ENCODE assay signal across 1 cellular context in the genomic region with DNA sequence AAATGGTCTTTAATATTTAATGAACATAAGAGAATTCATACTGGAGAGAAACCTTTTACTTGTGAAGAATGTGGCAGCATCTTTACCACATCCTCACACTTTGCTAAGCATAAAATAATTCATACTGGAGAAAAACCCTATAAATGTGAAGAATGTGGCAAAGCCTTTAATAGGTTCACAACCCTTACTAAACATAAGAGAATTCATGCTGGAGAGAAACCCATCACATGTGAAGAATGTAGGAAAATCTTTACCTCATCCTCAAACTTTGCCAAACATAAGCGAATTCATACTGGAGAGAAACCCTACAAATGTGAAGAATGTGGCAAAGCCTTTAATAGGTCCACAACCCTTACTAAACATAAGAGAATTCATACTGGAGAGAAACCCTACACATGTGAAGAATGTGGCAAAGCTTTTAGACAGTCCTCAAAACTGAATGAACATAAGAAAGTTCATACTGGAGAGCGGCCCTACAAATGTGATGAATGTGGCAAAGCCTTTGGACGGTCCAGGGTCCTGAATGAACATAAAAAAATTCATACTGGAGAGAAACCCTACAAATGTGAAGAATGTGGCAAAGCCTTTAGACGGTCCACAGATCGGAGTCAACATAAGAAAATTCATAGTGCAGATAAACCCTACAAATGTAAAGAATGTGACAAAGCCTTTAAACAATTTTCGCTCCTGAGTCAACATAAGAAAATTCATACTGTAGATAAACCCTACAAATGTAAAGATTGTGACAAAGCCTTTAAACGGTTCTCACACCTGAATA.
TF ChIP-seq lines count a peak whose summit lies in the region.

No MANE protein-coding gene starts in this region.

TF ChIP-seq in H1, 55 proteins besides CTCF, POLR2A, EP300 and RAD21:
- TF ChIP-seq BRCA1 (IDR thresholded peaks at IDR 0.05; ENCODE audit: low read depth, low read length): no peak
- no peak for TF ChIP-seq BACH1 (IDR thresholded peaks at IDR 0.05; ENCODE audit: low read length)
- TF ChIP-seq RXRA (IDR thresholded peaks at IDR 0.05; ENCODE audit: insufficient read depth, low read depth, low read length): no peak
- peak; percentile 92 for TF ChIP-seq ZNF274 (IDR thresholded peaks at IDR 0.05; ENCODE audit: borderline replicate concordance, extremely low read depth, low read length)
- no peak for TF ChIP-seq SP1 (IDR thresholded peaks at IDR 0.05; ENCODE audit: low read depth, low read length)
- no peak for TF ChIP-seq TBP (IDR thresholded peaks at IDR 0.05; ENCODE audit: low read depth, low read length)
- no peak for TF ChIP-seq KDM5A (IDR thresholded peaks at IDR 0.05; ENCODE audit: low read length)
